Comparison of ENCODE assay signal across 25 cellular contexts in the genomic region with DNA sequence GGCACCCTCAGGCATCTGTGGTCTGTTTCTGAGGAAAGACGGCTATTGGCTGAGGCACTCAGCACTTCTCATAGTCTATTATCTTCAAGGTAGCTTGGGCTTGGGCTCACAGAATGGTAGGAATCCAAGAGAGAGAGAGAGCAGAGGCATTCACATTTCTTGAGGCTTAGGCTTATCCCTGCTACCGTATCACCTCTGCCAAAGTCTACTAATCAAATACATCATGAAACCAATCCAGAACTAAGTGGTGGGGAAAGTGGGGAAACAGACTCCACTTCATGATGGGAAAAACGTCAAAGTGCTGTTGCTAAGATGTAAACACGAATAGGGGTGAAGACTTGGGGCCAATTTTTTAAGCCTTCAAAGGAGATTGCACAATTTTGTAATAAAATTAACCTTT.
"Had no signal": no experiment of that assay in that cellular context is flagged by ENCODE, and none has a peak within 500 bp of the region (broad histone marks: within the 10 kb centered on the region; RNA-seq: fewer than 3 reads in every experiment).

No MANE protein-coding gene starts in this region.

- H3K9me3 ChIP-seq: Peyer's patch, SJCRH30 had no signal

- H3K4me1 ChIP-seq: Peyer's patch, SJCRH30 had no signal

- DNase-seq: activated B cell treated with CpG ODN at 0.5 μM for 24 hours; activated CD4-positive, alpha-beta T cell treated with anti-CD3 and anti-CD28 coated beads for 1 hour; activated CD4-positive, alpha-beta T cell treated with anti-CD3 and anti-CD28 coated beads, Interleukin-2, amount 10 ng/mL, durations not matched to agents 24 days and 14 days; activated CD4-positive, alpha-beta T cell treated with anti-CD3 and anti-CD28 coated beads, Interleukin-2, amount 50 U/mL, for 48 hours; activated CD8-positive, alpha-beta memory T cell treated with anti-CD3 and anti-CD28 coated beads, Interleukin-2, amount 10 ng/mL, durations not matched to agents 7 days and 5 days; activated effector memory CD4-positive, alpha-beta T cell treated with Interleukin-2 at 50 U/mL for 16 hours; activated naive CD4-positive, alpha-beta T cell; activated T-cell treated with anti-CD3 and anti-CD28 coated beads, Interleukin-2, amount 50 U/mL, for 24 hours; amygdala; Karpas-422; NCI-H1105 treated with DMSO at 0.1 percent for 48 hours; NCI-H1436 treated with DMSO at 0.1 percent for 48 hours; NCI-H187 treated with DMSO at 0.1 percent for 48 hours; NCI-H2081 treated with DMSO at 0.1 percent for 48 hours; NCI-H2171 treated with DMSO at 0.1 percent for 48 hours; NCI-H345; NCI-H510A treated with DMSO at 0.1 percent for 48 hours; NCI-H69; NK-92 treated with Interleukin-12 subunit alpha and Interleukin-12 subunit beta, amount 100 ng/mL, for 24 hours; Peyer's patch; Right ventricle myocardium superior; SJCRH30; T-helper 17 cell; T-helper 9 cell had no signal

- H3K36me3 ChIP-seq: Peyer's patch, SJCRH30 had no signal

- H3K27ac ChIP-seq: Peyer's patch, RWPE1, SJCRH30 had no signal

- H3K4me3 ChIP-seq: Peyer's patch, SJCRH30 had no signal

- ATAC-seq: activated CD8-positive, alpha-beta memory T cell treated with anti-CD3 and anti-CD28 coated beads, Interleukin-2, amount 10 ng/mL, durations not matched to agents 7 days and 5 days; T-helper 17 cell had no signal

- H3K27me3 ChIP-seq: Peyer's patch, SJCRH30 had no signal
